ENCODE assay signal across 8 cellular contexts in genomic region chr11:124798991-124799383, GRCh38. TPM values are rescaled to one million over a fixed set of nuclear protein-coding genes. Genes with fewer than 3 reads are reported as not detected.
DNase-seq lines count a peak whose midpoint lies in the region; TF ChIP-seq lines count a peak whose summit lies in the region.

No MANE protein-coding gene starts in this region.

- POLR2A ChIA-PET in activated CD4-positive, alpha-beta T cell treated with anti-CD3 and anti-CD28 coated beads, Interleukin-2, amount 10 ng/mL, durations not matched to agents 7 days and 5 days (lab: Charles Lee), result no interaction called here

- H3K79me2 ChIP-seq in mammary epithelial cell (ENCODE audit: insufficient read depth, low read length), result peaks cover 61% of the 10 kb centered on the region

- no peak for TF ChIP-seq CTCF in mammary epithelial cell (conservative IDR thresholded peaks at IDR 0.05 in 1 of 2, IDR thresholded peaks at IDR 0.05 in 1 of 2; ENCODE audit: extremely low read depth in 1 of 2, insufficient read depth in 1 of 2, low read depth in 1 of 2, low read length in 2 of 2)

- H3K36me3 ChIP-seq in mammary epithelial cell (ENCODE audit: insufficient read depth, low read length) (no peaks in the 10 kb centered on the region), mesodermal cell (ENCODE audit: control insufficient read depth, insufficient read depth, low read length) (peaks cover 9% of the 10 kb centered on the region)

- peaks cover 37% of the 10 kb centered on the region for H3K4me1 Mint-ChIP-seq in activated CD4-positive, alpha-beta T cell treated with anti-CD3 and anti-CD28 coated beads, Interleukin-2, amount 10 ng/mL, durations not matched to agents 7 days and 5 days

- intact Hi-C loops in mammary epithelial cell (cut with micrococcal nuclease), result loop anchor here (1.0 kb wide), 1 partner anchor 38 kb away; no protein-coding TSS in a partner anchor

- H3K4me1 ChIP-seq in mammary epithelial cell (ENCODE audit: insufficient read depth, low read length) (peaks cover 16% of the 10 kb centered on the region), mesodermal cell (ENCODE audit: control insufficient read depth, insufficient read depth, low read length, poor library complexity, severe bottlenecking) (peaks cover 10% of the 10 kb centered on the region)

- no peaks in the 10 kb centered on the region for H3K36me3 Mint-ChIP-seq in activated CD4-positive, alpha-beta T cell treated with anti-CD3 and anti-CD28 coated beads, Interleukin-2, amount 10 ng/mL, durations not matched to agents 7 days and 5 days (ENCODE audit: low read depth)

- WGBS in mammary epithelial cell (ENCODE audit: low coverage, missing lambda C conversion rate), result 0% methylated on average over 9 of the region's 10 CpGs
- WGBS in mesodermal cell (ENCODE audit: insufficient coverage in 2 of 2), 2 experiments, result 0 to 2% methylated on average over 9 to 10 of the region's 10 CpGs

- H3K27ac Mint-ChIP-seq in activated CD4-positive, alpha-beta T cell treated with anti-CD3 and anti-CD28 coated beads, Interleukin-2, amount 10 ng/mL, durations not matched to agents 7 days and 5 days, result peak overlapping the region; percentile 94

- peak overlapping the region; percentile 99 for H2AFZ ChIP-seq in mammary epithelial cell (ENCODE audit: low read depth, low read length)

- H3K9ac ChIP-seq in mammary epithelial cell (ENCODE audit: insufficient read depth, low read length), result peak overlapping the region; percentile 52

- peak overlapping the region; percentile 86 to 94 (median 89) for H3K4me3 ChIP-seq in mammary epithelial cell (replicated peaks in 1 of 3; ENCODE audit: insufficient read depth in 1 of 3, low read depth in 2 of 3, low read length in 3 of 3)
- peak overlapping the region; percentile 68 for H3K4me3 ChIP-seq in mesodermal cell (ENCODE audit: extremely low read depth, insufficient read depth, low read length, poor library complexity, severe bottlenecking)

- BruUV-seq in mammary epithelial cell (replicated peaks; lab: Mats Ljungman, UMichigan), result no TSS peak

- H3K27me3 ChIP-seq in mammary epithelial cell (ENCODE audit: insufficient read depth, low read length), result no peaks in the 10 kb centered on the region

- peak overlapping the region; percentile 85 for H3K4me2 ChIP-seq in mammary epithelial cell (ENCODE audit: insufficient read depth, low read depth, low read length)

- no peaks in the 10 kb centered on the region for H3K27me3 Mint-ChIP-seq in activated CD4-positive, alpha-beta T cell treated with anti-CD3 and anti-CD28 coated beads, Interleukin-2, amount 10 ng/mL, durations not matched to agents 7 days and 5 days

- H3K9me3 ChIP-seq in mammary epithelial cell (replicated peaks; ENCODE audit: insufficient read depth, low read length), result no peaks in the 10 kb centered on the region
- H3K9me3 ChIP-seq in mesodermal cell (ENCODE audit: control insufficient read depth, low read length), result no peaks in the 10 kb centered on the region

- CTCF ChIA-PET in activated CD4-positive, alpha-beta T cell treated with anti-CD3 and anti-CD28 coated beads, Interleukin-2, amount 10 ng/mL, durations not matched to agents 7 days and 5 days (lab: Charles Lee), result interaction anchor here (0.9 to 1.6 kb wide), 9 partner anchors 14 to 130 kb away, joined by 3 to 7 read pairs (median 4); no protein-coding TSS in a partner anchor
- CTCF ChIA-PET in mammary epithelial cell (lab: Charles Lee; ENCODE audit: low non-redundant PET), result interaction anchor here (0.5 to 0.7 kb wide), 3 partner anchors 67 to 1655 kb away, joined by 4 to 6 read pairs (median 4); no protein-coding TSS in a partner anchor

- no peaks in the 10 kb centered on the region for H3K9me3 Mint-ChIP-seq in activated CD4-positive, alpha-beta T cell treated with anti-CD3 and anti-CD28 coated beads, Interleukin-2, amount 10 ng/mL, durations not matched to agents 7 days and 5 days

- H4K20me1 ChIP-seq in mammary epithelial cell (ENCODE audit: insufficient read depth, low read length), result no peaks in the 10 kb centered on the region

- dilution Hi-C loops in mammary epithelial cell (cut with HindIII; ENCODE audit: low sequenced_read_pairs), result no loop called here

- in situ Hi-C loops in mammary epithelial cell (cut with MboI; ENCODE audit: low sequenced_read_pairs in 2 of 2), result no loop called here

- peak overlapping the region; percentile 86 for H3K4me3 Mint-ChIP-seq in activated CD4-positive, alpha-beta T cell treated with anti-CD3 and anti-CD28 coated beads, Interleukin-2, amount 10 ng/mL, durations not matched to agents 7 days and 5 days

- peak overlapping the region; percentile 42 for H3K27ac ChIP-seq in mammary epithelial cell (ENCODE audit: insufficient read depth, low read depth, low read length)
- peak overlapping the region; percentile 95 for H3K27ac ChIP-seq in mesodermal cell (ENCODE audit: low read depth, low read length, severe bottlenecking)

- no peak for DNase-seq in activated CD4-positive, alpha-beta T cell treated with anti-CD3 and anti-CD28 coated beads, Interleukin-2, amount 10 ng/mL, durations not matched to agents 7 days and 5 days
- DNase-seq in activated CD4-positive, alpha-beta T cell treated with anti-CD3 and anti-CD28 coated beads for 1 hour, result no peak
- DNase-seq in HCEC 1CT, result peak; percentile 72
- DNase-seq in NCI-H226, result peak; percentile 17
- DNase-seq in mammary epithelial cell, result peak; percentile 57
- no peak for DNase-seq in DMS153 (lab: John Stamatoyannopoulos, UW)
- no peak for DNase-seq in stimulated activated naive CD4-positive, alpha-beta T cell treated with Interleukin-2 at 50 U/mL for 16 hours (lab: John Stamatoyannopoulos, UW)

RNA-seq across cellular contexts. Expression of gene MSANTD2, which starts 1.2 kb away (rescaled TPM):
- 10 to 100 TPM in 1 of 2 experiments, 1 to 10 TPM in 1; 9.5 to 10.5 TPM for total RNA-seq in activated CD4-positive, alpha-beta T cell treated with anti-CD3 and anti-CD28 coated beads, Interleukin-2, amount 10 ng/mL, durations not matched to agents 7 days and 5 days
- total RNA-seq in mammary epithelial cell, result 1 to 10 TPM; 8.7 to 9.7 TPM
- polyA plus RNA-seq in mammary epithelial cell, result 1.9 TPM
- 4.3 TPM for polyA minus RNA-seq in mammary epithelial cell
- polyA plus RNA-seq in mesodermal cell (2013, experiment 1 of 2), result 15.2 TPM
- 14.4 TPM for polyA plus RNA-seq in mesodermal cell (2013, experiment 2 of 2)

RNA-seq across cellular contexts. Expression of gene ESAM, which starts 36.9 kb away (rescaled TPM):
- total RNA-seq in activated CD4-positive, alpha-beta T cell treated with anti-CD3 and anti-CD28 coated beads, Interleukin-2, amount 10 ng/mL, durations not matched to agents 7 days and 5 days, result under 1 TPM; 0.19 to 0.45 TPM
- under 1 TPM in 1 of 2 donors, not detected in 1; 0.17 TPM for total RNA-seq in mammary epithelial cell
- polyA plus RNA-seq in mammary epithelial cell, result not detected
- not detected for polyA minus RNA-seq in mammary epithelial cell
- polyA plus RNA-seq in mesodermal cell (2013, experiment 1 of 2), result 97.5 TPM
- polyA plus RNA-seq in mesodermal cell (2013, experiment 2 of 2), result 81.5 TPM

RNA-seq across cellular contexts. Expression of gene VSIG2, which starts 46.9 kb away (rescaled TPM):
- total RNA-seq in activated CD4-positive, alpha-beta T cell treated with anti-CD3 and anti-CD28 coated beads, Interleukin-2, amount 10 ng/mL, durations not matched to agents 7 days and 5 days, result under 1 TPM in 1 of 2 experiments, not detected in 1; 0.22 TPM
- total RNA-seq in mammary epithelial cell, result not detected
- not detected for polyA plus RNA-seq in mammary epithelial cell
- polyA minus RNA-seq in mammary epithelial cell, result not detected
- 1.0 TPM for polyA plus RNA-seq in mesodermal cell (2013, experiment 1 of 2)
- 0.25 TPM for polyA plus RNA-seq in mesodermal cell (2013, experiment 2 of 2)

RNA-seq across cellular contexts. Expression of gene NRGN, which starts 59.2 kb away (rescaled TPM):
- total RNA-seq in activated CD4-positive, alpha-beta T cell treated with anti-CD3 and anti-CD28 coated beads, Interleukin-2, amount 10 ng/mL, durations not matched to agents 7 days and 5 days, result 10 to 100 TPM in 1 of 2 experiments, 1 to 10 TPM in 1; 8.9 to 11.6 TPM
- total RNA-seq in mammary epithelial cell, result 1 to 10 TPM in 1 of 2 donors, not detected in 1; 3.8 TPM
- polyA plus RNA-seq in mammary epithelial cell, result 7.4 TPM
- 5.4 TPM for polyA minus RNA-seq in mammary epithelial cell
- 28.7 TPM for polyA plus RNA-seq in mesodermal cell (2013, experiment 1 of 2)
- polyA plus RNA-seq in mesodermal cell (2013, experiment 2 of 2), result 23.7 TPM

Comparison
In these comparisons a context has a peak if more than half of its experiments do, and no peak if none do; other contexts are left out.
1. DNase-seq: peak in HCEC 1CT (single experiment), NCI-H226 (single experiment) and mammary epithelial cell (single experiment); none in activated CD4-positive, alpha-beta T cell treated with anti-CD3 and anti-CD28 coated beads, Interleukin-2, amount 10 ng/mL, durations not matched to agents 7 days and 5 days (single experiment), activated CD4-positive, alpha-beta T cell treated with anti-CD3 and anti-CD28 coated beads for 1 hour (single experiment), DMS153 (single experiment) and stimulated activated naive CD4-positive, alpha-beta T cell treated with Interleukin-2 at 50 U/mL for 16 hours (single experiment).